Comparison of ENCODE assay signal across 9 cellular contexts in the genomic region with DNA sequence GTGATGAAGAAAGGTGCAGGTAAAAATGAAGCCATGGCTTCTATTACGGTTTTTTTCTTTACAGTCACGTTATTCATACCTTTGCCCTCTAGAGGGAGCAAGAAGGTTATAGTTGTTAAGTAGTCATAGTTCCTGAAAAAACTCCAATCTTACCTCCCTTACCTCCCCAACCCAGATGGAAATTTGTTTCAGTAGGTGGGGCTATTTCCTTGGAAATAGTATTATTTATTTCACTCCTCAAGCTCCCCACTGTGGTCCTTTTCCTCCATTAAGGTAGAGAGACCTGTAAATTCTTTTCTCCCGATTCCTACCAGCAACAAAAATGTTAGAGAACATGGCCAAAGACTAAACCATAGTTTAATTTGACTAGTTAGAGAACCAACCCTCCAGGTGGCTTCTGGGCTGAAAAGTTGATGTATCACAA. TPM values are rescaled to one million over a fixed set of nuclear protein-coding genes. Genes with fewer than 3 reads are reported as not detected.
DNase-seq lines count a peak whose midpoint lies in the region; ATAC-seq and TF ChIP-seq lines count a peak whose summit lies in the region.
"Had no signal": no experiment of that assay in that cellular context is flagged by ENCODE, and none has a peak within 500 bp of the region (broad histone marks: within the 10 kb centered on the region; RNA-seq: fewer than 3 reads in every experiment).

No MANE protein-coding gene starts in this region.

- H3K9me3 ChIP-seq in esophagus muscularis mucosa: no peaks in the 10 kb centered on the region
- no peaks in the 10 kb centered on the region for H3K9me3 ChIP-seq in naive thymus-derived CD4-positive, alpha-beta T cell (ENCODE audit: control insufficient read depth in 2 of 3, low read length in 3 of 3)

- no peaks in the 10 kb centered on the region for H3K36me3 ChIP-seq in esophagus muscularis mucosa
- no peaks in the 10 kb centered on the region for H3K36me3 ChIP-seq in naive thymus-derived CD4-positive, alpha-beta T cell (ENCODE audit: control insufficient read depth in 2 of 3, insufficient read depth in 3 of 3, low read length in 3 of 3)

- no peaks in the 10 kb centered on the region for H3K9me3 Mint-ChIP-seq in naive thymus-derived CD4-positive, alpha-beta T cell
- H3K9me3 Mint-ChIP-seq in activated naive CD4-positive, alpha-beta T cell treated with anti-CD3 and anti-CD28 coated beads, Interleukin-2, amount 10 ng/mL, durations not matched to agents 7 days and 5 days: no peaks in the 10 kb centered on the region
- H3K9me3 Mint-ChIP-seq: activated naive CD4-positive, alpha-beta T cell treated with anti-CD3 and anti-CD28 coated beads, Interleukin-2, amount 50 U/mL, for 24 hours had no signal

- no peak overlapping the region for H3K27ac Mint-ChIP-seq in naive thymus-derived CD4-positive, alpha-beta T cell
- no peak overlapping the region for H3K27ac Mint-ChIP-seq in activated naive CD4-positive, alpha-beta T cell treated with anti-CD3 and anti-CD28 coated beads, Interleukin-2, amount 10 ng/mL, durations not matched to agents 7 days and 5 days
- H3K27ac Mint-ChIP-seq: activated naive CD4-positive, alpha-beta T cell treated with anti-CD3 and anti-CD28 coated beads, Interleukin-2, amount 50 U/mL, for 24 hours had no signal

- no peak for TF ChIP-seq POLR2A in esophagus muscularis mucosa (IDR thresholded peaks at IDR 0.05; ENCODE audit: low read depth)

- H3K36me3 Mint-ChIP-seq in naive thymus-derived CD4-positive, alpha-beta T cell: peaks cover 0 to 8% (median 0%) of the 10 kb centered on the region in 5 donors
- H3K36me3 Mint-ChIP-seq in activated naive CD4-positive, alpha-beta T cell treated with anti-CD3 and anti-CD28 coated beads, Interleukin-2, amount 10 ng/mL, durations not matched to agents 7 days and 5 days: no peaks in the 10 kb centered on the region
- H3K36me3 Mint-ChIP-seq: activated naive CD4-positive, alpha-beta T cell treated with anti-CD3 and anti-CD28 coated beads, Interleukin-2, amount 50 U/mL, for 24 hours had no signal

- no peaks in the 10 kb centered on the region for H3K27me3 Mint-ChIP-seq in naive thymus-derived CD4-positive, alpha-beta T cell
- H3K27me3 Mint-ChIP-seq in activated naive CD4-positive, alpha-beta T cell treated with anti-CD3 and anti-CD28 coated beads, Interleukin-2, amount 10 ng/mL, durations not matched to agents 7 days and 5 days: no peaks in the 10 kb centered on the region
- H3K27me3 Mint-ChIP-seq: activated naive CD4-positive, alpha-beta T cell treated with anti-CD3 and anti-CD28 coated beads, Interleukin-2, amount 50 U/mL, for 24 hours had no signal

- H3K4me1 ChIP-seq in esophagus muscularis mucosa: peaks cover 0 to 9% (median 0%) of the 10 kb centered on the region in 4 donors
- H3K4me1 ChIP-seq in naive thymus-derived CD4-positive, alpha-beta T cell (ENCODE audit: control insufficient read depth in 2 of 2, insufficient read depth in 2 of 2, low read length in 2 of 2): no peaks in the 10 kb centered on the region

- no peak for TF ChIP-seq EP300 in esophagus muscularis mucosa (IDR thresholded peaks at IDR 0.05)

- H3K4me1 Mint-ChIP-seq in naive thymus-derived CD4-positive, alpha-beta T cell: peaks cover 0 to 2% (median 0%) of the 10 kb centered on the region in 7 donors
- no peaks in the 10 kb centered on the region for H3K4me1 Mint-ChIP-seq in activated naive CD4-positive, alpha-beta T cell treated with anti-CD3 and anti-CD28 coated beads, Interleukin-2, amount 10 ng/mL, durations not matched to agents 7 days and 5 days
- H3K4me1 Mint-ChIP-seq: activated naive CD4-positive, alpha-beta T cell treated with anti-CD3 and anti-CD28 coated beads, Interleukin-2, amount 50 U/mL, for 24 hours had no signal

- POLR2A ChIA-PET in naive thymus-derived CD4-positive, alpha-beta T cell (lab: Charles Lee): no interaction called here

- no peaks in the 10 kb centered on the region for H3K27me3 ChIP-seq in esophagus muscularis mucosa
- no peaks in the 10 kb centered on the region for H3K27me3 ChIP-seq in naive thymus-derived CD4-positive, alpha-beta T cell (ENCODE audit: control insufficient read depth in 2 of 2, insufficient read depth in 2 of 2, low read length in 2 of 2)

- peak; percentile 73 for ATAC-seq in naive thymus-derived CD4-positive, alpha-beta T cell
- ATAC-seq in HG03565 (IDR thresholded peaks at IDR 0.05; ENCODE audit: unreplicated experiment): no peak

- CTCF ChIA-PET in naive thymus-derived CD4-positive, alpha-beta T cell (lab: Charles Lee): interaction anchor here (0.6 to 2.9 kb wide), 7 partner anchors 9 to 1858 kb away, joined by 3 to 33 read pairs (median 3); no protein-coding TSS in a partner anchor
- CTCF ChIA-PET in activated naive CD4-positive, alpha-beta T cell treated with anti-CD3 and anti-CD28 coated beads, Interleukin-2, amount 10 ng/mL, durations not matched to agents 7 days and 5 days (lab: Charles Lee): interaction anchor here (0.8 to 4.9 kb wide), 13 partner anchors 9 to 695 kb away, joined by 3 to 46 read pairs (median 4); partner anchors contain the start of gene FRMD6

- H3K27ac ChIP-seq in esophagus muscularis mucosa (replicated peaks in 1 of 4): no peak overlapping the region
- H3K27ac ChIP-seq in naive thymus-derived CD4-positive, alpha-beta T cell (ENCODE audit: low read depth, low read length): no peak overlapping the region

- DNase-seq in NCI-H1092 treated with DMSO at 0.1 percent for 48 hours (lab: John Stamatoyannopoulos, UW) (peak; percentile 90), SHP77 treated with DMSO at 0.1 percent for 48 hours (lab: John Stamatoyannopoulos, UW) (peak; percentile 77), esophagus muscularis mucosa (ENCODE audit: extremely low spot score) (no peak), posterior cingulate gyrus (no peak)
- peak in 5 of 9 donors; percentile 25 to 47 (median 32) for DNase-seq in naive thymus-derived CD4-positive, alpha-beta T cell
- no peak for DNase-seq in activated naive CD4-positive, alpha-beta T cell treated with anti-CD3 and anti-CD28 coated beads, Interleukin-2, amount 10 ng/mL, durations not matched to agents 7 days and 5 days

- 25% methylated on average over 3 of the region's 3 CpGs for WGBS in esophagus muscularis mucosa

- no peak overlapping the region for H3K4me3 Mint-ChIP-seq in naive thymus-derived CD4-positive, alpha-beta T cell
- H3K4me3 Mint-ChIP-seq in activated naive CD4-positive, alpha-beta T cell treated with anti-CD3 and anti-CD28 coated beads, Interleukin-2, amount 10 ng/mL, durations not matched to agents 7 days and 5 days: no peak overlapping the region
- H3K4me3 Mint-ChIP-seq: activated naive CD4-positive, alpha-beta T cell treated with anti-CD3 and anti-CD28 coated beads, Interleukin-2, amount 50 U/mL, for 24 hours had no signal

- peak; percentile 69 for TF ChIP-seq CTCF in GM12873 (IDR thresholded peaks at IDR 0.05; ENCODE audit: insufficient read depth, low read depth, low read length, missing control alignments)
- peak; percentile 77 to 91 (median 91) for TF ChIP-seq CTCF in esophagus muscularis mucosa (IDR thresholded peaks at IDR 0.05)

- no peak overlapping the region for H3K4me3 ChIP-seq in esophagus muscularis mucosa
- H3K4me3 ChIP-seq in naive thymus-derived CD4-positive, alpha-beta T cell (ENCODE audit: low read length): no peak overlapping the region

- intact Hi-C loops in esophagus muscularis mucosa (cut with DNase I) (loop anchor here (1.0 to 10.0 kb wide), 3 partner anchors 369 to 701 kb away; partner anchors contain the start of gene RTRAF), posterior cingulate gyrus (cut with DNase I) (loop anchor here (1.0 to 10.0 kb wide), 3 partner anchors 370 to 691 kb away; no protein-coding TSS in a partner anchor)
- intact Hi-C loops in naive thymus-derived CD4-positive, alpha-beta T cell (cut with micrococcal nuclease): loop anchor here (1.0 to 5.0 kb wide), 7 partner anchors 369 to 849 kb away; no protein-coding TSS in a partner anchor

RNA-seq across cellular contexts. Expression of gene TMX1, which starts 43.4 kb away (rescaled TPM):
- total RNA-seq in esophagus muscularis mucosa: 10 to 100 TPM; 17.6 to 24.1 (median 22.6) TPM
- 10 to 100 TPM; 13.3 to 48.3 (median 23.1) TPM for total RNA-seq in naive thymus-derived CD4-positive, alpha-beta T cell
- 10 to 100 TPM; 21.3 to 33.0 TPM for polyA plus RNA-seq in naive thymus-derived CD4-positive, alpha-beta T cell

Comparison
In these comparisons a context has a peak if more than half of its experiments do, and no peak if none do; other contexts are left out.
1. DNase-seq: peak in NCI-H1092 treated with DMSO at 0.1 percent for 48 hours (single experiment), SHP77 treated with DMSO at 0.1 percent for 48 hours (single experiment) and naive thymus-derived CD4-positive, alpha-beta T cell (5 of 9); none in esophagus muscularis mucosa (single experiment), activated naive CD4-positive, alpha-beta T cell treated with anti-CD3 and anti-CD28 coated beads, Interleukin-2, amount 10 ng/mL, durations not matched to agents 7 days and 5 days (single experiment) and posterior cingulate gyrus (0 of 10).